In the genomic region with DNA sequence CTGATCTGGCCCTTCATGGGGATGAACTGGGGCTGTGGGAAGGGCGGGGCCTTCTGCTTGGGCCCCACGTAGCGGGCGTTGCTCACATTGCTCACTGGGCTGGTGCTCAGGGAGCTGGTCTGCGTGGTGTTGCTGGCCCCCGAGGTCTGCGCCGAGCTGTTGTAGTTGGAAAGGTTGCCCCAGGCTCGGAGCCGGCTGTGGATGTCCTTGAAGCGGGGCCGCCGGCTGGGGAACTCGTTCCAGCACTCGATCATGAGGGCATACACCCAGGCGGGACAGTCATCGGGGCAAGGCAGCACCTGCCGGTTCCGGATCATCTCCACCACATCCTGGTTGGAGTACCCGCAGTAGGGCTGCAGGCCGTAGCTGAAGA, we compare ENCODE assay signal across 26 cellular contexts.
"Had no signal": no experiment of that assay in that cellular context is flagged by ENCODE, and none has a peak within 500 bp of the region (broad histone marks: within the 10 kb centered on the region; RNA-seq: fewer than 3 reads in every experiment).

No MANE protein-coding gene starts in this region.

- H3K27me3 ChIP-seq: colonic mucosa, gastrocnemius medialis, heart right ventricle had no signal

- ATAC-seq: effector memory CD8-positive, alpha-beta T cell; esophagus mucosa; gastrocnemius medialis; heart right ventricle; left cardiac atrium; left lung; left ventricle myocardium superior; lower lobe of right lung; mucosa of descending colon had no signal

- H3K4me3 ChIP-seq: colonic mucosa, esophagus squamous epithelium, gastrocnemius medialis, heart right ventricle, left lung, lower lobe of right lung, mucosa of descending colon had no signal

- H3K27ac Mint-ChIP-seq: effector memory CD8-positive, alpha-beta T cell; endodermal cell; mesothelial cell of epicardium had no signal

- H3K9me3 ChIP-seq: colonic mucosa, esophagus squamous epithelium, gastrocnemius medialis, heart right ventricle, left lung, lower lobe of right lung, mucosa of descending colon had no signal

- H3K36me3 ChIP-seq: colonic mucosa, gastrocnemius medialis, left lung had no signal

- H3K9me3 Mint-ChIP-seq: dendritic cell treated with granulocyte-macrophage colony-stimulating factor and Interleukin-4, amounts not matched to agents 40 ng/mL and 50 ng/mL, for 4 days; effector memory CD8-positive, alpha-beta T cell; endodermal cell; mesothelial cell of epicardium had no signal

- H3K27ac ChIP-seq: colonic mucosa, epithelial cell of prostate, esophagus squamous epithelium, gastrocnemius medialis, heart right ventricle, left lung, lower lobe of right lung had no signal

- H3K4me1 ChIP-seq: colonic mucosa, gastrocnemius medialis, left lung, lower lobe of right lung had no signal

- H3K4me3 Mint-ChIP-seq: dendritic cell treated with granulocyte-macrophage colony-stimulating factor and Interleukin-4, amounts not matched to agents 40 ng/mL and 50 ng/mL, for 4 days; effector memory CD8-positive, alpha-beta T cell; endodermal cell; mesothelial cell of epicardium had no signal

- H3K4me1 Mint-ChIP-seq: mesothelial cell of epicardium had no signal

- DNase-seq: colonic mucosa; cortex of kidney; effector CD8-positive, alpha-beta T cell; effector memory CD8-positive, alpha-beta T cell; endodermal cell; erythroblast; esophagus squamous epithelium; foreskin fibroblast; foreskin melanocyte; gastrocnemius medialis; glutamatergic neuron; heart right ventricle; hippocampal formation; left cardiac atrium; left lung; left ventricle myocardium superior; lower lobe of right lung; mesenchymal stem cell; mucosa of descending colon had no signal

- FAIRE-seq: endometrium, islet of Langerhans, keratinocyte had no signal
